1 cellular context compared by ENCODE assay signal in genomic region chr5:83498585-83498984, GRCh38.
TF ChIP-seq lines count a peak whose summit lies in the region.

No MANE protein-coding gene starts in this region.

TF ChIP-seq in GM12878, 131 proteins besides CTCF, POLR2A, EP300 and RAD21 (continued from another document):
- TF ChIP-seq ZBTB4 (CRISPR knock-in tag; IDR thresholded peaks at IDR 0.05) (no peak), NRF1 (conservative IDR thresholded peaks at IDR 0.05; ENCODE audit: low read depth, low read length) (no peak), TCF12 (IDR thresholded peaks at IDR 0.05; ENCODE audit: low read depth, low read length) (no peak), E2F4 (IDR thresholded peaks at IDR 0.05; ENCODE audit: low read depth, low read length) (no peak), BHLHE40 (IDR thresholded peaks at IDR 0.05; ENCODE audit: borderline replicate concordance in 1 of 2, low read depth in 2 of 2, low read length in 1 of 2) (no peak), CBX5 (IDR thresholded peaks at IDR 0.05; ENCODE audit: low read depth) (no peak)
